In genomic region chr11:112229159-112229558, GRCh38 we compare ENCODE assay signal across 26 cellular contexts. TPM values are rescaled to one million over a fixed set of nuclear protein-coding genes. Genes with fewer than 3 reads are reported as not detected.
"Had no signal": no experiment of that assay in that cellular context is flagged by ENCODE, and none has a peak within 500 bp of the region (broad histone marks: within the 10 kb centered on the region; RNA-seq: fewer than 3 reads in every experiment).

No MANE protein-coding gene starts in this region.

- H3K27me3 Mint-ChIP-seq: naive thymus-derived CD8-positive, alpha-beta T cell; stimulated activated naive B cell treated with anti-CD40 and anti-IgM and Interleukin-4, amounts not matched to agents 10 μg/mL and 1 μg/mL and 100 μg/mL, for 72 hours; stimulated activated naive CD8-positive, alpha-beta T cell treated with anti-CD3 and anti-CD28 coated beads, Interleukin-15, amount 100 ng/mL, for 72 hours had no signal

- FAIRE-seq: endometrium, islet of Langerhans, pancreas had no signal

- H3K4me3 Mint-ChIP-seq: stimulated activated naive B cell treated with anti-CD40 and anti-IgM and Interleukin-4, amounts not matched to agents 10 μg/mL and 1 μg/mL and 100 μg/mL, for 72 hours; stimulated activated naive CD8-positive, alpha-beta T cell treated with anti-CD3 and anti-CD28 coated beads, Interleukin-15, amount 100 ng/mL, for 72 hours had no signal

- H3K9me3 Mint-ChIP-seq: naive thymus-derived CD8-positive, alpha-beta T cell; neural crest cell; stimulated activated naive B cell treated with anti-CD40 and anti-IgM and Interleukin-4, amounts not matched to agents 10 μg/mL and 1 μg/mL and 100 μg/mL, for 72 hours; stimulated activated naive CD8-positive, alpha-beta T cell treated with anti-CD3 and anti-CD28 coated beads, Interleukin-15, amount 100 ng/mL, for 72 hours had no signal

- H3K27ac ChIP-seq: esophagus muscularis mucosa, gastrocnemius medialis, heart right ventricle, pancreas, prostate gland had no signal

- H3K27ac Mint-ChIP-seq: stimulated activated naive B cell treated with anti-CD40 and anti-IgM and Interleukin-4, amounts not matched to agents 10 μg/mL and 1 μg/mL and 100 μg/mL, for 72 hours had no signal

- ATAC-seq: gastrocnemius medialis; heart right ventricle; naive thymus-derived CD8-positive, alpha-beta T cell; pancreas; sciatic nerve; stimulated activated naive B cell treated with anti-CD40 and anti-IgM and Interleukin-4, amounts not matched to agents 10 μg/mL and 1 μg/mL and 100 μg/mL, for 72 hours; stimulated activated naive CD8-positive, alpha-beta T cell treated with anti-CD3 and anti-CD28 coated beads, Interleukin-15, amount 100 ng/mL, for 72 hours had no signal

- DNase-seq: effector memory CD4-positive, alpha-beta T cell; gastrocnemius medialis; heart right ventricle; hypothalamus; kidney glomerular epithelial cell; naive thymus-derived CD8-positive, alpha-beta T cell; pancreas; stimulated activated CD4-positive, alpha-beta T cell treated with anti-CD3 and anti-CD28 coated beads, Interleukin-2, amount 100 ng/mL, for 24 hours; stimulated activated CD4-positive, alpha-beta T cell treated with anti-CD3 and anti-CD28 coated beads, Interleukin-4, amount 100 ng/mL, for 4 hours; stimulated activated naive B cell treated with anti-CD40 and anti-IgM and Interleukin-4, amounts not matched to agents 10 μg/mL and 1 μg/mL and 100 μg/mL, for 72 hours; stimulated activated naive CD8-positive, alpha-beta T cell treated with anti-CD3 and anti-CD28 coated beads, Interleukin-15, amount 100 ng/mL, for 72 hours; substantia nigra had no signal

- H3K4me3 ChIP-seq: esophagus muscularis mucosa, gastrocnemius medialis, heart right ventricle, pancreas, prostate gland had no signal

- H3K36me3 ChIP-seq: prostate gland had no signal

- H3K9me3 ChIP-seq: esophagus muscularis mucosa, gastrocnemius medialis, heart right ventricle, pancreas, prostate gland had no signal

- H3K27me3 ChIP-seq: esophagus muscularis mucosa, gastrocnemius medialis, heart right ventricle, pancreas had no signal

- H3K4me1 ChIP-seq: prostate gland had no signal

RNA-seq across cellular contexts. Expression of gene PLET1, which starts 31.5 kb away (rescaled TPM):
- total RNA-seq: esophagus muscularis mucosa; fibroblast of villous mesenchyme; gastrocnemius medialis; heart right ventricle; liver; lung microvascular endothelial cell; mesenteric fat pad; mononuclear cell; naive thymus-derived CD8-positive, alpha-beta T cell; neural crest cell; pancreas; prostate gland; renal cortical epithelial cell; sciatic nerve; skeletal muscle tissue; urinary bladder had no signal
- polyA plus RNA-seq: heart right ventricle; liver; naive thymus-derived CD8-positive, alpha-beta T cell; pancreas; urinary bladder had no signal

RNA-seq across cellular contexts. Expression of gene BCO2, which starts 53.8 kb away (rescaled TPM):
- polyA plus RNA-seq: naive thymus-derived CD8-positive, alpha-beta T cell had no signal
